Comparison of ENCODE assay signal across 2 cellular contexts in the genomic region with DNA sequence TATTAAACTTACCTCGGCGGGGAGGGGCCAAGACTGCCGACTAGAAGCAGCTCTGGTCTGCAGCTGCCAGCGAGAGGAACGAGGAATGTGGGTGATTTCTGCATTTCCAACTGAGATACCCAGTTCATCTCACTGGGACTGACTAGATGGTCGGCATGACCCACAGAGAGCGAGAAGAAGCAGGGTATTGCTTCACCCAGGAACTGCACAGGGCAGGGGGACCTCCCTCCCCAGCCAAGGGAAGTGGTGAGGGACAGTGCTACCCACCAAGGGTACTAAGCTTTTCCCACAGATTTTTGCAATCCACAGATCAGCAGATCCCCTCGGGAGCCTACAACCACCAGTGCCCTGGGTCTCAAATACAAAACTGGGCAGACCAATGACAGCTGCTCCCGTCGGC. TPM values are rescaled to one million over a fixed set of nuclear protein-coding genes. Genes with fewer than 3 reads are reported as not detected.
"Had no signal": no experiment of that assay in that cellular context is flagged by ENCODE, and none has a peak within 500 bp of the region (broad histone marks: within the 10 kb centered on the region; RNA-seq: fewer than 3 reads in every experiment).

No MANE protein-coding gene starts in this region.

RNA-seq across cellular contexts. Expression of a gene that starts 17.6 kb away (rescaled TPM):
- total RNA-seq: G401, GM12878 had no signal
- polyA plus RNA-seq: GM12878 had no signal
